Comparison of ENCODE assay signal across 8 cellular contexts in the genomic region with DNA sequence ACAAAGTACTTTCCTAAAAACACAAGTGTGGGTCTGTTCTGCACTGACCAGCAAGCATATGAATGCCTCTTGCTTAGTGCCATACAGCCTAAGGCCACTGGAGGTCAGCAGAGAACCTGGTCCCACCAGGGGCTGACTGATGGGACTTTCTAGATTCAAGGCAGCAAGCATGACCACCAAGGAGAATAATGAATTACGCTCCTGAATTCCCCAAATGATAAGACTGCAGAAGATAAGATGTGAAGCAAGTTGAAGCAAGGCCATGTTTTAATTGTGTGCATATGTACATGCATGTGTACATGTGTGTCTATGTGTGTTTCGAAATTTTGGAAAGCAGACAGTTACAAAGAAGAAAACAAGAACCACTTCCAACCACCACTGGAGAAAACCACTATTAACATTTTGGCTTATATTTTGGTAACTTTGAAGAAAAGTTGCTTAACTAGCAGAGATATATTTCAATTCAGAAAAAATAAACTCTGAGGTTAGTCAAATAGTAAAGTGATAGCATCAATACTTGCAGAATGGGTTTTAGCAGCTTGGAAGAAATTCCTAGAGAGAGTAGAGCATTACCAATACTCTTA.
DNase-seq lines count a peak whose midpoint lies in the region; ATAC-seq, FAIRE-seq and TF ChIP-seq lines count a peak whose summit lies in the region.

No MANE protein-coding gene starts in this region.

- CTCF ChIA-PET in CD4-positive, alpha-beta memory T cell (lab: Charles Lee; ENCODE audit: partially characterized antibody), result interaction anchor here (0.7 to 2.3 kb wide), 10 partner anchors 11 to 843 kb away, joined by 3 to 15 read pairs (median 3); no protein-coding TSS in a partner anchor
- CTCF ChIA-PET in activated CD8-positive, alpha-beta T cell treated with anti-CD3 and anti-CD28 coated beads, Interleukin-2, amount 10 ng/mL, durations not matched to agents 7 days and 5 days (lab: Charles Lee), result interaction anchor here (0.7 to 3.1 kb wide), 9 partner anchors 12 to 297 kb away, joined by 3 to 18 read pairs (median 4); no protein-coding TSS in a partner anchor
- CTCF ChIA-PET in H1 (lab: Charles Lee; ENCODE audit: partially characterized antibody), result interaction anchor here (0.6 to 1.8 kb wide), 11 partner anchors 9 to 843 kb away, joined by 3 to 7 read pairs (median 3); a partner anchor contains a TSS

- no peak overlapping the region for H2BK12ac ChIP-seq in H1 (ENCODE audit: low read depth, low read length)

- TF ChIP-seq EP300 in H1 (IDR thresholded peaks at IDR 0.05; ENCODE audit: borderline replicate concordance in 1 of 2, low read depth in 2 of 2, low read length in 2 of 2), result no peak

- H3K79me2 ChIP-seq in H1 (ENCODE audit: control insufficient read depth in 1 of 2, insufficient read depth in 2 of 2, low read length in 2 of 2), result no peaks in the 10 kb centered on the region

- FAIRE-seq in GM19239 (lab: Jason Lieb, UNC) (peak; percentile 99), H1 (lab: Jason Lieb, UNC) (peak; percentile 90)

- no peak overlapping the region for H3K14ac ChIP-seq in H1 (ENCODE audit: insufficient read length)

- WGBS in H1 (ENCODE audit: extremely low coverage in 1 of 2, insufficient coverage in 1 of 2, insufficient read length in 1 of 2, insufficient replicate concordance in 2 of 2, low coverage in 1 of 2, low lambda C conversion rate in 2 of 2, missing lambda C conversion rate in 1 of 2), 2 experiments, result 68% methylated on average over 2 of the region's 2 CpGs; no CpG with 5 or more reads in 1 of the 2 experiments

- no peak overlapping the region for H3K4ac ChIP-seq in H1 (replicated peaks; ENCODE audit: insufficient read length, low read depth, low read length)

- TF ChIP-seq RAD21 in H1 (IDR thresholded peaks at IDR 0.05 in 1 of 2, conservative IDR thresholded peaks at IDR 0.05 in 1 of 2; ENCODE audit: low read depth in 2 of 2, low read length in 2 of 2), result peak; percentile 96 to 98

- H3K4me3 ChIP-seq in CD4-positive, alpha-beta memory T cell (ENCODE audit: low read length in 2 of 2), result no peak overlapping the region
- H3K4me3 ChIP-seq in H1 (ENCODE audit: extremely low read depth in 1 of 4, insufficient read depth in 2 of 4, low read depth in 3 of 4, low read length in 4 of 4), result no peak overlapping the region

- no peak overlapping the region for H2BK20ac ChIP-seq in H1 (ENCODE audit: low read length)

- H3K9me3 Mint-ChIP-seq in CD4-positive, alpha-beta memory T cell, result peaks cover 0 to 7% (median 0%) of the 10 kb centered on the region in 8 donors
- H3K9me3 Mint-ChIP-seq in activated CD8-positive, alpha-beta T cell treated with anti-CD3 and anti-CD28 coated beads, Interleukin-2, amount 10 ng/mL, durations not matched to agents 7 days and 5 days (ENCODE audit: insufficient read depth), result peaks cover 12% of the 10 kb centered on the region

- no peaks in the 10 kb centered on the region for H3K23me2 ChIP-seq in H1 (ENCODE audit: low read depth, low read length)

- intact Hi-C loops in CD4-positive, alpha-beta memory T cell (cut with micrococcal nuclease), result loop anchor here (1.0 to 5.0 kb wide), 3 partner anchors 206 to 410 kb away; a partner anchor contains a TSS

- H3K4me2 ChIP-seq in H1 (ENCODE audit: insufficient read depth in 1 of 2, low read depth in 2 of 2, low read length in 2 of 2), result no peak overlapping the region

- POLR2A ChIA-PET in CD4-positive, alpha-beta memory T cell (lab: Charles Lee; ENCODE audit: partially characterized antibody), result no interaction called here
- POLR2A ChIA-PET in activated CD8-positive, alpha-beta T cell treated with anti-CD3 and anti-CD28 coated beads, Interleukin-2, amount 10 ng/mL, durations not matched to agents 7 days and 5 days (lab: Charles Lee), result no interaction called here
- POLR2A ChIA-PET in H1 (lab: Charles Lee; ENCODE audit: partially characterized antibody), result no interaction called here

- no peak for TF ChIP-seq POLR2A in H1 (IDR thresholded peaks at IDR 0.05; ENCODE audit: control extremely low read depth in 1 of 2, low read depth in 2 of 2, low read length in 2 of 2)

- no peaks in the 10 kb centered on the region for H3K9me3 ChIP-seq in CD4-positive, alpha-beta memory T cell (ENCODE audit: control insufficient read depth in 1 of 2, low read length in 2 of 2)
- H3K9me3 ChIP-seq in H1 (ENCODE audit: insufficient read depth in 2 of 2, low read depth in 1 of 2, low read length in 1 of 2), result peaks cover 3 to 6% of the 10 kb centered on the region in 2 experiments; a peak in 2 of 4 replicates

- no peak overlapping the region for H4K91ac ChIP-seq in H1 (replicated peaks; ENCODE audit: insufficient read length, low read length)

- H2BK120ac ChIP-seq in H1 (replicated peaks; ENCODE audit: low read depth, low read length), result no peak overlapping the region

- peak; percentile 81 for ATAC-seq in HG03432 (IDR thresholded peaks at IDR 0.05; ENCODE audit: unreplicated experiment)
- peak; percentile 92 for ATAC-seq in activated CD8-positive, alpha-beta T cell treated with anti-CD3 and anti-CD28 coated beads, Interleukin-2, amount 10 ng/mL, durations not matched to agents 7 days and 5 days

- H3K27ac Mint-ChIP-seq in CD4-positive, alpha-beta memory T cell, result peak overlapping the region in 1 of 7 donors; percentile 57
- H3K27ac Mint-ChIP-seq in activated CD8-positive, alpha-beta T cell treated with anti-CD3 and anti-CD28 coated beads, Interleukin-2, amount 10 ng/mL, durations not matched to agents 7 days and 5 days, result no peak overlapping the region

- no peak overlapping the region for H2AFZ ChIP-seq in H1 (ENCODE audit: low read length)

- no peak overlapping the region for H2BK5ac ChIP-seq in H1 (ENCODE audit: low read depth, low read length)

- DNase-seq in CD4-positive, alpha-beta memory T cell, result peak; percentile 47 to 67 (median 58)
- DNase-seq in GM19239 (ENCODE audit: insufficient read length, low spot score) (peak; percentile 39), NCI-H774 (lab: John Stamatoyannopoulos, UW) (peak; percentile 29), H1 (ENCODE audit: low read depth in 1 of 2, low spot score in 2 of 2) (peak; percentile 38 to 87), midbrain (lab: John Stamatoyannopoulos, UW) (peak; percentile 73)
- peak; percentile 76 for DNase-seq in activated CD8-positive, alpha-beta T cell treated with anti-CD3 and anti-CD28 coated beads, Interleukin-2, amount 10 ng/mL, durations not matched to agents 7 days and 5 days
- DNase-seq in stimulated activated CD8-positive, alpha-beta memory T cell treated with anti-CD3 and anti-CD28 coated beads, Interleukin-4, amount 100 ng/mL, for 24 hours (ENCODE audit: low read depth), result peak; percentile 62

- no peak overlapping the region for H2BK15ac ChIP-seq in H1 (ENCODE audit: low read length)

- H3K4me3 Mint-ChIP-seq in CD4-positive, alpha-beta memory T cell, result no peak overlapping the region
- H3K4me3 Mint-ChIP-seq in activated CD8-positive, alpha-beta T cell treated with anti-CD3 and anti-CD28 coated beads, Interleukin-2, amount 10 ng/mL, durations not matched to agents 7 days and 5 days, result no peak overlapping the region

- H3K18ac ChIP-seq in H1 (ENCODE audit: extremely low read depth, low read length), result no peak overlapping the region

- no peak overlapping the region for H3K56ac ChIP-seq in H1 (replicated peaks; ENCODE audit: insufficient read length, low read depth, low read length)

- no peak overlapping the region for H2AK5ac ChIP-seq in H1 (ENCODE audit: low read depth, low read length)

- H3K27ac ChIP-seq in CD4-positive, alpha-beta memory T cell (ENCODE audit: low read depth, low read length), result no peak overlapping the region
- H3K27ac ChIP-seq in H1 (ENCODE audit: low read depth, low read length), result no peak overlapping the region

- H4K20me1 ChIP-seq in H1 (replicated peaks in 1 of 2; ENCODE audit: control insufficient read depth in 1 of 2, insufficient read depth in 2 of 2, low read length in 2 of 2), result no peaks in the 10 kb centered on the region

- H4K5ac ChIP-seq in H1 (ENCODE audit: insufficient read length, low read depth, low read length), result no peak overlapping the region

- H3K36me3 Mint-ChIP-seq in CD4-positive, alpha-beta memory T cell, result peaks cover 26 to 38% of the 10 kb centered on the region in 2 donors
- peaks cover 28% of the 10 kb centered on the region for H3K36me3 Mint-ChIP-seq in activated CD8-positive, alpha-beta T cell treated with anti-CD3 and anti-CD28 coated beads, Interleukin-2, amount 10 ng/mL, durations not matched to agents 7 days and 5 days (ENCODE audit: low read depth)

- H3K23ac ChIP-seq in H1 (ENCODE audit: insufficient read length), result no peak overlapping the region

- peaks cover 4% of the 10 kb centered on the region for H3K36me3 ChIP-seq in CD4-positive, alpha-beta memory T cell (ENCODE audit: insufficient read depth, low read length)
- peaks cover 0 to 3% (median 1%) of the 10 kb centered on the region in 4 experiments; a peak in 2 of 8 replicates for H3K36me3 ChIP-seq in H1 (ENCODE audit: control insufficient read depth in 2 of 4, insufficient read depth in 4 of 4, low read length in 3 of 4)

- no peak overlapping the region for H3K9ac ChIP-seq in H1 (replicated peaks in 1 of 4; ENCODE audit: extremely low read depth in 1 of 4, low read depth in 3 of 4, low read length in 3 of 4)

- H3K79me1 ChIP-seq in H1 (ENCODE audit: low read depth, low read length), result no peaks in the 10 kb centered on the region

- peaks cover 5 to 11% (median 7%) of the 10 kb centered on the region in 4 donors for H3K4me1 Mint-ChIP-seq in CD4-positive, alpha-beta memory T cell
- peaks cover 6% of the 10 kb centered on the region for H3K4me1 Mint-ChIP-seq in activated CD8-positive, alpha-beta T cell treated with anti-CD3 and anti-CD28 coated beads, Interleukin-2, amount 10 ng/mL, durations not matched to agents 7 days and 5 days (ENCODE audit: low read depth)

- peak; percentile 82 to 97 (median 93) for TF ChIP-seq CTCF in H1 (IDR thresholded peaks at IDR 0.05; ENCODE audit: control extremely low read depth in 1 of 3, insufficient read depth in 1 of 3, low read depth in 1 of 3, low read length in 3 of 3)

- H4K8ac ChIP-seq in H1 (ENCODE audit: extremely low read depth, insufficient read depth, low read length), result no peak overlapping the region

- no peaks in the 10 kb centered on the region for H3K27me3 ChIP-seq in CD4-positive, alpha-beta memory T cell (ENCODE audit: insufficient read depth, low read length)
- no peaks in the 10 kb centered on the region for H3K27me3 ChIP-seq in H1 (replicated peaks in 1 of 4; ENCODE audit: control insufficient read depth in 3 of 4, extremely low read depth in 1 of 4, insufficient read depth in 3 of 4, low read length in 3 of 4)

- H3K27me3 Mint-ChIP-seq in CD4-positive, alpha-beta memory T cell, result no peaks in the 10 kb centered on the region
- H3K27me3 Mint-ChIP-seq in activated CD8-positive, alpha-beta T cell treated with anti-CD3 and anti-CD28 coated beads, Interleukin-2, amount 10 ng/mL, durations not matched to agents 7 days and 5 days (ENCODE audit: low read depth), result no peaks in the 10 kb centered on the region

- H3K4me1 ChIP-seq in CD4-positive, alpha-beta memory T cell (ENCODE audit: insufficient read depth, low read length), result no peaks in the 10 kb centered on the region
- no peaks in the 10 kb centered on the region for H3K4me1 ChIP-seq in H1 (replicated peaks in 1 of 4; ENCODE audit: control insufficient read depth in 3 of 4, insufficient read depth in 4 of 4, low read length in 3 of 4)

TF ChIP-seq in H1, 55 proteins besides CTCF, POLR2A, EP300 and RAD21 (continues in another document):
- TF ChIP-seq KDM1A (IDR thresholded peaks at IDR 0.05; ENCODE audit: borderline replicate concordance, low read length), result no peak
- no peak for TF ChIP-seq GABPA (IDR thresholded peaks at IDR 0.05; ENCODE audit: borderline replicate concordance, insufficient read depth, low read length)
